Comparison of ENCODE assay signal across 9 cellular contexts in genomic region chr5:151202381-151203139, GRCh38. TPM values are rescaled to one million over a fixed set of nuclear protein-coding genes. Genes with fewer than 3 reads are reported as not detected.
A peak's percentile ranks its signal among the peaks of the same experiment; 100 is the strongest.
DNase-seq lines count a peak whose midpoint lies in the region; ATAC-seq and TF ChIP-seq lines count a peak whose summit lies in the region.
"Had no signal": no experiment of that assay in that cellular context is flagged by ENCODE, and none has a peak within 500 bp of the region (broad histone marks: within the 10 kb centered on the region; RNA-seq: fewer than 3 reads in every experiment).

No MANE protein-coding gene starts in this region.

- H3K9me3 ChIP-seq in SU-DHL-6 (ENCODE audit: insufficient read depth, low read length) = no peaks in the 10 kb centered on the region

- ATAC-seq in GM19463 (IDR thresholded peaks at IDR 0.05; ENCODE audit: unreplicated experiment) (peak; percentile 58), GM21737 (IDR thresholded peaks at IDR 0.05; ENCODE audit: unreplicated experiment) (no peak), HG03175 (IDR thresholded peaks at IDR 0.05; ENCODE audit: unreplicated experiment) (no peak)

- peak overlapping the region; percentile 95 for H3K27ac ChIP-seq in SU-DHL-6 (ENCODE audit: low read depth, low read length)

- no peaks in the 10 kb centered on the region for H3K4me1 Mint-ChIP-seq in endothelial cell (ENCODE audit: unreplicated experiment)

- no peak overlapping the region for H3K9ac ChIP-seq in SU-DHL-6 (ENCODE audit: low read length)

- peaks cover 43% of the 10 kb centered on the region for H3K36me3 ChIP-seq in SU-DHL-6 (ENCODE audit: low read length)

- H3K27me3 ChIP-seq in SU-DHL-6 (ENCODE audit: low read length) = no peaks in the 10 kb centered on the region

- no peaks in the 10 kb centered on the region for H4K20me1 ChIP-seq in SU-DHL-6 (ENCODE audit: low read depth, low read length)

- peak; percentile 62 for DNase-seq in dermis blood vessel endothelial cell
- DNase-seq in renal cortical epithelial cell (ENCODE audit: low read depth) = peak; percentile 81
- no peak for DNase-seq in endothelial cell (ENCODE audit: low spot score)
- DNase-seq in activated gamma-delta T cell treated with Interleukin-2 at 50 U/mL for 16 hours = no peak
- DNase-seq: hippocampal formation had no signal

- TF ChIP-seq CTCF in SU-DHL-6 (IDR thresholded peaks at IDR 0.05; ENCODE audit: insufficient read depth, low read length, poor library complexity, severe bottlenecking) (no peak), endothelial cell (IDR thresholded peaks at IDR 0.05; ENCODE audit: unreplicated experiment) (no peak)

- H3K4me2 ChIP-seq in SU-DHL-6 (ENCODE audit: low read depth, low read length, poor library complexity, severe bottlenecking) = peak overlapping the region; percentile 1

- H3K4me3 ChIP-seq in SU-DHL-6 (ENCODE audit: insufficient read depth, low read length, poor library complexity, severe bottlenecking) = no peak overlapping the region

- H2AFZ ChIP-seq in SU-DHL-6 (ENCODE audit: low read depth, low read length, severe bottlenecking) = no peak overlapping the region

- H3K79me2 ChIP-seq in SU-DHL-6 (ENCODE audit: insufficient read depth, low read length) = peaks cover 43% of the 10 kb centered on the region

- H3K9me2 ChIP-seq in SU-DHL-6 (replicated peaks; ENCODE audit: insufficient read depth, low read length) = no peaks in the 10 kb centered on the region

- peaks cover 76% of the 10 kb centered on the region for H3F3A ChIP-seq in SU-DHL-6 (ENCODE audit: insufficient read depth)

- H3K36me3 Mint-ChIP-seq in endothelial cell (ENCODE audit: low read depth, unreplicated experiment) = no peaks in the 10 kb centered on the region

- no peaks in the 10 kb centered on the region for H3K27me3 Mint-ChIP-seq in endothelial cell (ENCODE audit: unreplicated experiment)

- no peak overlapping the region for H3K4me3 Mint-ChIP-seq in endothelial cell (ENCODE audit: unreplicated experiment)

- no peak overlapping the region for H3K27ac Mint-ChIP-seq in endothelial cell (ENCODE audit: unreplicated experiment)

- no peaks in the 10 kb centered on the region for H3K9me3 Mint-ChIP-seq in endothelial cell (ENCODE audit: unreplicated experiment)

RNA-seq across cellular contexts. Expression of gene CCDC69, which starts 21.3 kb away (rescaled TPM):
- total RNA-seq in dermis blood vessel endothelial cell (5.4 and 5.6 TPM in 2 replicates), renal cortical epithelial cell (1.1 and 1.6 TPM in 2 replicates), endothelial cell (ENCODE audit: unreplicated experiment) (1.2 TPM)

RNA-seq across cellular contexts. Expression of gene ANXA6, which starts 45.0 kb away (rescaled TPM):
- total RNA-seq in dermis blood vessel endothelial cell (144 and 211 TPM in 2 replicates), renal cortical epithelial cell (154 and 221 TPM in 2 replicates), endothelial cell (ENCODE audit: unreplicated experiment) (224 TPM)

RNA-seq across cellular contexts. Expression of gene GM2A, which starts 50.4 kb away (rescaled TPM):
- total RNA-seq in dermis blood vessel endothelial cell (15.5 and 18.0 TPM in 2 replicates), renal cortical epithelial cell (17.4 and 17.9 TPM in 2 replicates), endothelial cell (ENCODE audit: unreplicated experiment) (33.9 TPM)

Comparison
In these comparisons a context has a peak if more than half of its experiments do, and no peak if none do; other contexts are left out.
1. DNase-seq: peak in dermis blood vessel endothelial cell (single experiment) and renal cortical epithelial cell (single experiment); none in endothelial cell (single experiment) and activated gamma-delta T cell treated with Interleukin-2 at 50 U/mL for 16 hours (single experiment).